9 cellular contexts compared by ENCODE assay signal in genomic region chr7:128322040-128322643, GRCh38. TPM values are rescaled to one million over a fixed set of nuclear protein-coding genes. Genes with fewer than 3 reads are reported as not detected.
DNase-seq lines count a peak whose midpoint lies in the region; ATAC-seq, FAIRE-seq and TF ChIP-seq lines count a peak whose summit lies in the region.
"Had no signal": no experiment of that assay in that cellular context is flagged by ENCODE, and none has a peak within 500 bp of the region (broad histone marks: within the 10 kb centered on the region; RNA-seq: fewer than 3 reads in every experiment).

No MANE protein-coding gene starts in this region.

- POLR2A ChIA-PET in GM12878 (lab: Charles Lee), result interaction anchor here (0.8 to 1.1 kb wide), 2 partner anchors 9 to 445 kb away, joined by 3 read pairs; no protein-coding TSS in a partner anchor

- H3K27me3 ChIP-seq in GM12878 (replicated peaks in 1 of 2; ENCODE audit: control insufficient read depth in 2 of 2, insufficient read depth in 2 of 2, low read length in 1 of 2), result no peaks in the 10 kb centered on the region

- no peaks in the 10 kb centered on the region for H3K79me2 ChIP-seq in GM12878 (ENCODE audit: control insufficient read depth, insufficient read depth, low read length)

- no TSS peak for BruUV-seq in GM12878 (replicated peaks; lab: Mats Ljungman, UMichigan)

- no peaks in the 10 kb centered on the region for H3K9me3 ChIP-seq in GM12878 (replicated peaks; ENCODE audit: control insufficient read depth, insufficient read depth, low read length)

- DNase-seq in GDM1 (lab: John Stamatoyannopoulos, UW) (peak; percentile 64), NCI-H2171 (lab: John Stamatoyannopoulos, UW) (peak; percentile 3), GM12878 (ENCODE audit: low read depth, low spot score) (no peak), kidney tubule cell (ENCODE audit: low spot score) (peak; percentile 38)

- RAD21 ChIA-PET in GM12878 (lab: Charles Lee; ENCODE audit: unreplicated experiment), result no interaction called here

- intact Hi-C loops in GM12878 (cut with micrococcal nuclease; ENCODE audit: unreplicated experiment), result no loop called here

- FAIRE-seq in A204.1 (lab: Jason Lieb, UNC) (peak; percentile 81), GM12878 (lab: Jason Lieb, UNC) (no peak)

- H3K27ac ChIP-seq in GM12878 (ENCODE audit: control insufficient read depth, insufficient read depth), result no peak overlapping the region

- in situ Hi-C loops in GM12878 (cut with MboI), result no loop called here

- TF ChIP-seq POLR2A in GM12878 (IDR thresholded peaks at IDR 0.05; ENCODE audit: low read depth, low read length), result no peak
- no peak for TF ChIP-seq POLR2A in GM18505 (IDR thresholded peaks at IDR 0.05; ENCODE audit: borderline replicate concordance, extremely low read depth, insufficient read depth, insufficient read length)

- CTCF ChIA-PET in GM12878 (lab: Yijun Ruan, JAX), result interaction anchor here (0.5 to 1.9 kb wide), 3 partner anchors 65 to 645 kb away, joined by 3 to 5 read pairs (median 3); no protein-coding TSS in a partner anchor

- H3K4me3 ChIP-seq in GM12878, result no peak overlapping the region

- ATAC-seq in GM12878, result peak; percentile 72
- ATAC-seq in activated CD4-positive, CD25-positive, alpha-beta regulatory T cell treated with anti-CD3 and anti-CD28 coated beads, Interleukin-2, amount 50 U/mL, for 24 hours, result no peak
- ATAC-seq in GM21526 (IDR thresholded peaks at IDR 0.05; ENCODE audit: low FRiP score, unreplicated experiment), result no peak
- no peak for ATAC-seq in GM18505 (IDR thresholded peaks at IDR 0.05; ENCODE audit: unreplicated experiment)

- no peak overlapping the region for H3K4me2 ChIP-seq in GM12878 (ENCODE audit: control insufficient read depth, insufficient read depth)

- H3K36me3 ChIP-seq in GM12878 (ENCODE audit: control insufficient read depth in 2 of 2, insufficient read depth in 2 of 2, low read length in 1 of 2), result peaks cover 6 to 16% of the 10 kb centered on the region in 2 experiments; a peak in 3 of 4 replicates

- no peak for TF ChIP-seq RAD21 in GM12878 (IDR thresholded peaks at IDR 0.05; ENCODE audit: insufficient read depth, low read depth, low read length)

- no peaks in the 10 kb centered on the region for H3K4me1 ChIP-seq in GM12878 (ENCODE audit: control insufficient read depth, insufficient read depth, low read length)

- TF ChIP-seq CTCF in GM12878 (IDR thresholded peaks at IDR 0.05 in 2 of 3, conservative IDR thresholded peaks at IDR 0.05 in 1 of 3; ENCODE audit: control insufficient read depth in 2 of 3, extremely low read depth in 1 of 3, insufficient read depth in 1 of 3, low read depth in 3 of 3, low read length in 3 of 3), result peak; percentile 33 to 40 (median 38); a peak in 3 of 6 replicates

- SMC1A ChIA-PET in GM12878 (lab: Charles Lee; ENCODE audit: uncharacterized antibody, unreplicated experiment), result no interaction called here

- 73% methylated on average over 3 of the region's 3 CpGs for WGBS in GM12878 (ENCODE audit: insufficient coverage, insufficient replicate concordance, low lambda C conversion rate, missing lambda C conversion rate)

- no peak overlapping the region for H3K9ac ChIP-seq in GM12878 (ENCODE audit: control insufficient read depth, insufficient read depth, low read length)

- no peak for TF ChIP-seq EP300 in GM12878 (IDR thresholded peaks at IDR 0.05; ENCODE audit: borderline replicate concordance in 1 of 2, control insufficient read depth in 1 of 2, low read depth in 2 of 2, low read length in 2 of 2)

- H4K20me1 ChIP-seq in GM12878 (ENCODE audit: control insufficient read depth, insufficient read depth), result no peaks in the 10 kb centered on the region

- no peak overlapping the region for H2AFZ ChIP-seq in GM12878 (ENCODE audit: control insufficient read depth, low read depth, low read length)

TF ChIP-seq in GM12878, 131 proteins besides CTCF, POLR2A, EP300 and RAD21 (continues in another document):
- TF ChIP-seq PBX3 (IDR thresholded peaks at IDR 0.05; ENCODE audit: insufficient replicate concordance, low read depth, low read length), result no peak
- 0 out of 2 replicates have a peak, but pooled peaks have one; percentile 19 for TF ChIP-seq HDGF (IDR thresholded peaks at IDR 0.05)
- no peak for TF ChIP-seq ZBTB33 (IDR thresholded peaks at IDR 0.05)
- no peak for TF ChIP-seq POLR2AphosphoS5 (IDR thresholded peaks at IDR 0.05; ENCODE audit: low read length)
- no peak for TF ChIP-seq MEF2B (IDR thresholded peaks at IDR 0.05; ENCODE audit: partially characterized antibody, poor library complexity, severe bottlenecking)
- TF ChIP-seq GABPA (IDR thresholded peaks at IDR 0.05; ENCODE audit: low read depth), result no peak
- peak; percentile 25; the same call in 1 of the 2 replicates for TF ChIP-seq RUNX3 (IDR thresholded peaks at IDR 0.05; ENCODE audit: low read length)
- no peak for TF ChIP-seq RBBP5 (conservative IDR thresholded peaks at IDR 0.05)

RNA-seq across cellular contexts. Expression of gene RBM28, which starts 21.6 kb away (rescaled TPM):
- total RNA-seq in GM12878 (2013; cell fraction: nucleolus; rRNA removed), result 71.8 and 81.5 TPM in 2 replicates
- 14.3 and 16.0 TPM in 2 replicates for total RNA-seq in GM12878 (2014; rRNA removed)
- 32.0 and 34.9 TPM in 2 replicates for total RNA-seq in GM12878 (2014; rRNA removed; fragmentation: Illumina TruSeq; extraction: Trizol)
- 40.8 and 47.0 TPM in 2 replicates for total RNA-seq in GM12878 (2021)
- polyA plus RNA-seq in GM12878 (2011; ENCODE audit: low read depth), result 12.3 TPM
- 26.5 and 38.2 TPM in 2 replicates for polyA plus RNA-seq in GM12878 (2011; rRNA removed)
- 15.4 and 15.7 TPM in 2 replicates for polyA plus RNA-seq in GM12878 (2011; cell fraction: cytosol; rRNA removed)
- polyA plus RNA-seq in GM12878 (2011; cell fraction: nucleus; rRNA removed), result 43.0 and 51.6 TPM in 2 replicates
- 17.9 and 20.5 TPM in 2 replicates for polyA plus RNA-seq in GM12878 (2012)
- 36.1 and 46.4 TPM in 2 replicates for polyA plus RNA-seq in GM12878 (2014; fragmentation: Illumina TruSeq; extraction: Trizol)
- polyA plus RNA-seq in GM12878 (2014; fragmentation: Nextera tagmentation; extraction: Ambion mirVana), result 10 to 100 TPM; 17.9 to 29.6 TPM
- 26.2 and 33.7 TPM in 2 replicates for polyA plus RNA-seq in GM12878 (2014; rRNA removed)
- polyA plus RNA-seq in GM12878 (2016; fragmentation: Nextera tagmentation; extraction: Ambion mirVana), result 10 to 100 TPM; 39.6 to 50.4 TPM
- polyA minus RNA-seq in GM12878 (2011; rRNA and poly(A)+ RNA removed), result 10.9 and 15.8 TPM in 2 replicates
- 9.2 and 11.4 TPM in 2 replicates for polyA minus RNA-seq in GM12878 (2011; cell fraction: cytosol; rRNA and poly(A)+ RNA removed)
- polyA minus RNA-seq in GM12878 (2011; cell fraction: nucleus; rRNA and poly(A)+ RNA removed), result 7.6 and 11.1 TPM in 2 replicates

RNA-seq across cellular contexts. Expression of gene PRRT4, which starts 39.3 kb away (rescaled TPM):
- total RNA-seq in GM12878 (2013; cell fraction: nucleolus; rRNA removed), result not detected in 2 replicates
- not detected in 2 replicates for total RNA-seq in GM12878 (2014; rRNA removed)
- not detected in 2 replicates for total RNA-seq in GM12878 (2014; rRNA removed; fragmentation: Illumina TruSeq; extraction: Trizol)
- not detected in 2 replicates for total RNA-seq in GM12878 (2021)
- not detected for polyA plus RNA-seq in GM12878 (2011; ENCODE audit: low read depth)
- not detected in 2 replicates for polyA plus RNA-seq in GM12878 (2011; rRNA removed)
- not detected in 2 replicates for polyA plus RNA-seq in GM12878 (2011; cell fraction: cytosol; rRNA removed)
- not detected in 2 replicates for polyA plus RNA-seq in GM12878 (2011; cell fraction: nucleus; rRNA removed)
- not detected in 2 replicates for polyA plus RNA-seq in GM12878 (2012)
- not detected in 2 replicates for polyA plus RNA-seq in GM12878 (2014; fragmentation: Illumina TruSeq; extraction: Trizol)
- polyA plus RNA-seq in GM12878 (2014; fragmentation: Nextera tagmentation; extraction: Ambion mirVana), result not detected
- polyA plus RNA-seq in GM12878 (2014; rRNA removed), result not detected in 2 replicates
- polyA plus RNA-seq in GM12878 (2016; fragmentation: Nextera tagmentation; extraction: Ambion mirVana), result not detected
- polyA minus RNA-seq in GM12878 (2011; rRNA and poly(A)+ RNA removed), result not detected in 2 replicates
- not detected in 2 replicates for polyA minus RNA-seq in GM12878 (2011; cell fraction: cytosol; rRNA and poly(A)+ RNA removed)
- not detected in 2 replicates for polyA minus RNA-seq in GM12878 (2011; cell fraction: nucleus; rRNA and poly(A)+ RNA removed)
- total RNA-seq: dermis microvascular lymphatic vessel endothelial cell had no signal
